Comparison of ENCODE assay signal across 11 cellular contexts in the genomic region with DNA sequence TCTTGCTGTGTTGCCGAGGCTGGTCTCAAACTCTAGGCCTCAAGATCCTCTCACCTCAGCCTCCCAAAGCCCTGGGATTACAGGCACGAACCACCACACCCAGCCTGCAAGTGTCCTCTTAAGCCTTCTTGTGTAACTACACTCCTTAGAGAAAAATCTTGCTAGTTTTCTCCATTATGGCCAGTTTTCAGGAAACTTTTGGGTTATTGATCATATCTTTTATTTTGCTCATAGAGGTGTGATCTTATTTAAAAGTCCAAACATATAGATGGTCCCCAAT. TPM values are rescaled to one million over a fixed set of nuclear protein-coding genes. Genes with fewer than 3 reads are reported as not detected.
A peak's percentile ranks its signal among the peaks of the same experiment; 100 is the strongest.
DNase-seq lines count a peak whose midpoint lies in the region; ATAC-seq and TF ChIP-seq lines count a peak whose summit lies in the region.
"Had no signal": no experiment of that assay in that cellular context is flagged by ENCODE, and none has a peak within 500 bp of the region (broad histone marks: within the 10 kb centered on the region; RNA-seq: fewer than 3 reads in every experiment).

No MANE protein-coding gene starts in this region.

- peaks cover 43% of the 10 kb centered on the region for H3K27me3 Mint-ChIP-seq in activated naive CD8-positive, alpha-beta T cell treated with anti-CD3 and anti-CD28 coated beads, Interleukin-2, amount 10 ng/mL, durations not matched to agents 7 days and 5 days
- H3K27me3 Mint-ChIP-seq in immature natural killer cell (ENCODE audit: low read depth in 3 of 3) = peaks cover 3 to 8% (median 7%) of the 10 kb centered on the region in 3 donors

- H3K27me3 ChIP-seq in right atrium auricular region = no peaks in the 10 kb centered on the region
- H3K27me3 ChIP-seq in transverse colon = no peaks in the 10 kb centered on the region
- H3K27me3 ChIP-seq in aorta (ENCODE audit: control insufficient read depth in 1 of 2, insufficient read depth in 2 of 2, low read length in 1 of 2) = no peaks in the 10 kb centered on the region

- H3K9me3 ChIP-seq in right atrium auricular region (no peaks in the 10 kb centered on the region), transverse colon (no peaks in the 10 kb centered on the region), aorta (ENCODE audit: control insufficient read depth, low read length) (no peaks in the 10 kb centered on the region)

- ATAC-seq in left ventricle myocardium superior (no peak), GM18873 (IDR thresholded peaks at IDR 0.05; ENCODE audit: low FRiP score, unreplicated experiment) (no peak), aorta (ENCODE audit: low FRiP score) (no peak)
- ATAC-seq in activated naive CD8-positive, alpha-beta T cell treated with anti-CD3 and anti-CD28 coated beads, Interleukin-2, amount 10 ng/mL, durations not matched to agents 7 days and 5 days (ENCODE audit: low read depth) = no peak
- ATAC-seq: activated CD8-positive, alpha-beta T cell treated with anti-CD3 and anti-CD28 coated beads, Interleukin-2, amount 10 ng/mL, durations not matched to agents 7 days and 5 days had no signal

- H3K4me1 Mint-ChIP-seq in activated naive CD8-positive, alpha-beta T cell treated with anti-CD3 and anti-CD28 coated beads, Interleukin-2, amount 10 ng/mL, durations not matched to agents 7 days and 5 days = peaks cover 3% of the 10 kb centered on the region
- H3K4me1 Mint-ChIP-seq in immature natural killer cell = peaks cover 36 to 39% of the 10 kb centered on the region in 2 donors

- intact Hi-C loops in left ventricle myocardium superior (cut with micrococcal nuclease) (no loop called here), transverse colon (cut with DNase I; ENCODE audit: low total_unique reads) (no loop called here), aorta (cut with DNase I) (loop anchor here in 1 of 2 donors (2.0 kb wide), 1 partner anchor 84 kb away; no protein-coding TSS in a partner anchor)

- H3K36me3 ChIP-seq in right atrium auricular region (no peaks in the 10 kb centered on the region), transverse colon (no peaks in the 10 kb centered on the region), aorta (ENCODE audit: control insufficient read depth in 1 of 2, insufficient read depth in 2 of 2, low read length in 1 of 2) (no peaks in the 10 kb centered on the region)

- TF ChIP-seq POLR2A in transverse colon (IDR thresholded peaks at IDR 0.05) = no peak

- H3K27ac ChIP-seq in right atrium auricular region = peak overlapping the region; percentile 9 to 90
- peak overlapping the region in 3 of 4 donors; percentile 92 to 96 (median 93) for H3K27ac ChIP-seq in transverse colon
- H3K27ac ChIP-seq in aorta (ENCODE audit: low read depth in 1 of 2, low read length in 2 of 2) = no peak overlapping the region

- H3K4me1 ChIP-seq in right atrium auricular region (peaks cover 0 to 62% of the 10 kb centered on the region in 2 donors), transverse colon (peaks cover 19 to 66% (median 44%) of the 10 kb centered on the region in 4 donors), aorta (ENCODE audit: control insufficient read depth in 1 of 2, insufficient read depth in 2 of 2, low read length in 2 of 2) (peaks cover 0 to 5% of the 10 kb centered on the region in 2 donors)

- H3K9me3 Mint-ChIP-seq in activated naive CD8-positive, alpha-beta T cell treated with anti-CD3 and anti-CD28 coated beads, Interleukin-2, amount 10 ng/mL, durations not matched to agents 7 days and 5 days = no peaks in the 10 kb centered on the region
- H3K9me3 Mint-ChIP-seq in immature natural killer cell = no peaks in the 10 kb centered on the region
- H3K9me3 Mint-ChIP-seq: CD4-positive, alpha-beta memory T cell had no signal

- TF ChIP-seq EP300 in transverse colon (IDR thresholded peaks at IDR 0.05; ENCODE audit: low read depth) = no peak

- WGBS in transverse colon (ENCODE audit: low coverage in 1 of 2), 2 donors = 74 to 92% methylated on average over 2 of the region's 2 CpGs
- 89 to 95% methylated on average over 2 of the region's 2 CpGs for WGBS in aorta, 2 donors

- no peak overlapping the region for H3K27ac Mint-ChIP-seq in activated naive CD8-positive, alpha-beta T cell treated with anti-CD3 and anti-CD28 coated beads, Interleukin-2, amount 10 ng/mL, durations not matched to agents 7 days and 5 days
- no peak overlapping the region for H3K27ac Mint-ChIP-seq in immature natural killer cell
- H3K27ac Mint-ChIP-seq: activated CD8-positive, alpha-beta T cell treated with anti-CD3 and anti-CD28 coated beads, Interleukin-2, amount 10 ng/mL, durations not matched to agents 7 days and 5 days; CD4-positive, alpha-beta memory T cell had no signal

- POLR2A ChIA-PET in activated naive CD8-positive, alpha-beta T cell treated with anti-CD3 and anti-CD28 coated beads, Interleukin-2, amount 10 ng/mL, durations not matched to agents 7 days and 5 days (lab: Charles Lee) = no interaction called here

- no peaks in the 10 kb centered on the region for H3K36me3 Mint-ChIP-seq in activated naive CD8-positive, alpha-beta T cell treated with anti-CD3 and anti-CD28 coated beads, Interleukin-2, amount 10 ng/mL, durations not matched to agents 7 days and 5 days
- H3K36me3 Mint-ChIP-seq in immature natural killer cell = no peaks in the 10 kb centered on the region
- H3K36me3 Mint-ChIP-seq: CD4-positive, alpha-beta memory T cell had no signal

- no peak for DNase-seq in right atrium auricular region (ENCODE audit: low spot score)
- no peak for DNase-seq in left ventricle myocardium superior
- no peak for DNase-seq in activated naive CD8-positive, alpha-beta T cell treated with anti-CD3 and anti-CD28 coated beads, Interleukin-2, amount 10 ng/mL, durations not matched to agents 7 days and 5 days
- DNase-seq in immature natural killer cell = no peak
- no peak for DNase-seq in transverse colon
- no peak for DNase-seq in ecto neural progenitor cell (ENCODE audit: low spot score)
- no peak for DNase-seq in aorta
- DNase-seq: activated CD8-positive, alpha-beta T cell treated with anti-CD3 and anti-CD28 coated beads, Interleukin-2, amount 10 ng/mL, durations not matched to agents 7 days and 5 days; CD4-positive, alpha-beta memory T cell; stimulated activated CD4-positive, alpha-beta T cell treated with anti-CD3 and anti-CD28 coated beads, Interleukin-15, amount 100 ng/mL, for 24 hours had no signal

- H3K4me3 ChIP-seq in right atrium auricular region = no peak overlapping the region
- peak overlapping the region in 1 of 4 donors; percentile 66 for H3K4me3 ChIP-seq in transverse colon
- no peak overlapping the region for H3K4me3 ChIP-seq in aorta (ENCODE audit: low read length in 2 of 2)

- in situ Hi-C loops in transverse colon (cut with MboI; ENCODE audit: low pct_ligation_motif_present in 1 of 4, low pct_unique_long_range_greater_than_20kb in 1 of 4, low sequenced_read_pairs in 3 of 4) = loop anchor here in 1 of 4 donors (25.0 kb wide), 1 partner anchor 146 kb away; no protein-coding TSS in a partner anchor

- no peak for TF ChIP-seq CTCF in right atrium auricular region (IDR thresholded peaks at IDR 0.05)
- TF ChIP-seq CTCF in transverse colon (IDR thresholded peaks at IDR 0.05) = no peak

- peak overlapping the region; percentile 50 for H3K4me3 Mint-ChIP-seq in activated naive CD8-positive, alpha-beta T cell treated with anti-CD3 and anti-CD28 coated beads, Interleukin-2, amount 10 ng/mL, durations not matched to agents 7 days and 5 days
- H3K4me3 Mint-ChIP-seq in immature natural killer cell = peak overlapping the region; percentile 85 to 93 (median 89)
- H3K4me3 Mint-ChIP-seq: activated CD8-positive, alpha-beta T cell treated with anti-CD3 and anti-CD28 coated beads, Interleukin-2, amount 10 ng/mL, durations not matched to agents 7 days and 5 days had no signal

RNA-seq across cellular contexts. Expression of gene SOCS6, which starts 2.4 kb away (rescaled TPM):
- total RNA-seq in right atrium auricular region (10 to 100 TPM; 16.2 to 18.7 TPM), left ventricle myocardium superior (23.2 TPM), transverse colon (10 to 100 TPM; 11.5 to 47.8 (median 46.1) TPM), aorta (10 to 100 TPM; 19.6 to 22.8 TPM)
- 1 to 10 TPM; 1.8 to 1.9 TPM for total RNA-seq in activated naive CD8-positive, alpha-beta T cell treated with anti-CD3 and anti-CD28 coated beads, Interleukin-2, amount 10 ng/mL, durations not matched to agents 7 days and 5 days
- polyA plus RNA-seq in immature natural killer cell (1 to 10 TPM in 2 of 3 donors, not detected in 1; 1.4 to 2.8 TPM), aorta (10 to 100 TPM in 1 of 2 donors, 1 to 10 TPM in 1; 5.9 to 11.4 TPM)

Comparison
In these comparisons a context has a peak if more than half of its experiments do, and no peak if none do; other contexts are left out.
1. H3K27ac ChIP-seq: peak in right atrium auricular region (2 of 2) and transverse colon (3 of 4); none in aorta (0 of 2).